In genomic region chr19:56273563-56274117, GRCh38 we compare ENCODE assay signal across 21 cellular contexts. TPM values are rescaled to one million over a fixed set of nuclear protein-coding genes. Genes with fewer than 3 reads are reported as not detected.
A peak's percentile ranks its signal among the peaks of the same experiment; 100 is the strongest.
DNase-seq lines count a peak whose midpoint lies in the region; ATAC-seq and TF ChIP-seq lines count a peak whose summit lies in the region.
"Had no signal": no experiment of that assay in that cellular context is flagged by ENCODE, and none has a peak within 500 bp of the region (broad histone marks: within the 10 kb centered on the region; RNA-seq: fewer than 3 reads in every experiment).

No MANE protein-coding gene starts in this region.

- H3K4me1 Mint-ChIP-seq in stimulated activated effector memory CD8-positive, alpha-beta T cell treated with anti-CD3 and anti-CD28 coated beads, Interleukin-12 subunit alpha, Interleukin-12 subunit beta, amount 100 ng/mL, for 72 hours: no peaks in the 10 kb centered on the region
- H3K4me1 Mint-ChIP-seq: activated CD4-positive, alpha-beta T cell treated with anti-CD3 and anti-CD28 coated beads for 36 hours; activated naive CD8-positive, alpha-beta T cell treated with anti-CD3 and anti-CD28 coated beads for 36 hours; CD8-positive, alpha-beta memory T cell; central memory CD8-positive, alpha-beta T cell had no signal

- H3K9ac ChIP-seq in mammary epithelial cell (ENCODE audit: insufficient read depth, low read length): no peak overlapping the region

- in situ Hi-C loops in mammary epithelial cell (cut with MboI; ENCODE audit: low sequenced_read_pairs in 2 of 2): no loop called here

- CTCF ChIA-PET in mammary epithelial cell (lab: Charles Lee; ENCODE audit: low non-redundant PET): no interaction called here

- no peak overlapping the region for H3K4me3 Mint-ChIP-seq in stimulated activated effector memory CD8-positive, alpha-beta T cell treated with anti-CD3 and anti-CD28 coated beads, Interleukin-12 subunit alpha, Interleukin-12 subunit beta, amount 100 ng/mL, for 72 hours
- H3K4me3 Mint-ChIP-seq: activated CD4-positive, alpha-beta T cell treated with anti-CD3 and anti-CD28 coated beads for 36 hours; activated naive CD8-positive, alpha-beta T cell treated with anti-CD3 and anti-CD28 coated beads for 36 hours; CD8-positive, alpha-beta memory T cell; central memory CD8-positive, alpha-beta T cell; nephron had no signal

- TF ChIP-seq CTCF in AG10803 (conservative IDR thresholded peaks at IDR 0.05; ENCODE audit: low read length): no peak
- TF ChIP-seq CTCF in mammary epithelial cell (conservative IDR thresholded peaks at IDR 0.05 in 1 of 2, IDR thresholded peaks at IDR 0.05 in 1 of 2; ENCODE audit: extremely low read depth in 1 of 2, insufficient read depth in 1 of 2, low read depth in 1 of 2, low read length in 2 of 2): no peak

- H3K36me3 ChIP-seq in MG63 (no peaks in the 10 kb centered on the region), mammary epithelial cell (ENCODE audit: insufficient read depth, low read length) (no peaks in the 10 kb centered on the region)
- H3K36me3 ChIP-seq: Peyer's patch had no signal

- DNase-seq in AG10803 (ENCODE audit: low read depth) (peak; percentile 24), MG63 (peak; percentile 6), mammary epithelial cell (peak; percentile 35), hepatic stellate cell (ENCODE audit: low spot score) (peak; percentile 12), SK-N-DZ (ENCODE audit: low spot score) (no peak)
- DNase-seq in effector CD8-positive, alpha-beta T cell (lab: John Stamatoyannopoulos, UW): no peak
- DNase-seq in stimulated activated effector memory CD8-positive, alpha-beta T cell treated with anti-CD3 and anti-CD28 coated beads, Interleukin-12 subunit alpha, Interleukin-12 subunit beta, amount 100 ng/mL, for 72 hours (ENCODE audit: low spot score in 2 of 2): no peak
- DNase-seq: ACHN; activated CD4-positive, alpha-beta T cell treated with anti-CD3 and anti-CD28 coated beads for 36 hours; activated naive CD8-positive, alpha-beta T cell treated with anti-CD3 and anti-CD28 coated beads for 36 hours; activated T-cell treated with anti-CD3 and anti-CD28 coated beads for 4 hours; CD8-positive, alpha-beta memory T cell; left ventricle myocardium inferior; NCI-H187; NCI-H510A treated with DMSO at 0.1 percent for 48 hours; Peyer's patch; testis had no signal

- 40% methylated on average over 4 of the region's 6 CpGs for WGBS in mammary epithelial cell (ENCODE audit: low coverage, missing lambda C conversion rate)

- H3K79me2 ChIP-seq in mammary epithelial cell (ENCODE audit: insufficient read depth, low read length): no peaks in the 10 kb centered on the region

- H3K9me3 Mint-ChIP-seq in stimulated activated effector memory CD8-positive, alpha-beta T cell treated with anti-CD3 and anti-CD28 coated beads, Interleukin-12 subunit alpha, Interleukin-12 subunit beta, amount 100 ng/mL, for 72 hours: no peaks in the 10 kb centered on the region
- H3K9me3 Mint-ChIP-seq: activated naive CD8-positive, alpha-beta T cell treated with anti-CD3 and anti-CD28 coated beads for 36 hours; CD8-positive, alpha-beta memory T cell; central memory CD8-positive, alpha-beta T cell; nephron had no signal

- H3K4me3 ChIP-seq in AG10803 (ENCODE audit: low read length): no peak overlapping the region
- no peak overlapping the region for H3K4me3 ChIP-seq in MG63
- H3K4me3 ChIP-seq in mammary epithelial cell (replicated peaks in 1 of 3; ENCODE audit: insufficient read depth in 1 of 3, low read depth in 2 of 3, low read length in 3 of 3): no peak overlapping the region
- H3K4me3 ChIP-seq: left ventricle myocardium inferior, Peyer's patch, testis had no signal

- no peak for ATAC-seq in GM18511 (IDR thresholded peaks at IDR 0.05; ENCODE audit: unreplicated experiment)
- no peak for ATAC-seq in stimulated activated effector memory CD8-positive, alpha-beta T cell treated with anti-CD3 and anti-CD28 coated beads, Interleukin-12 subunit alpha, Interleukin-12 subunit beta, amount 100 ng/mL, for 72 hours
- ATAC-seq: activated CD4-positive, alpha-beta T cell treated with anti-CD3 and anti-CD28 coated beads for 36 hours had no signal

- no peaks in the 10 kb centered on the region for H3K27me3 ChIP-seq in MG63
- no peaks in the 10 kb centered on the region for H3K27me3 ChIP-seq in mammary epithelial cell (ENCODE audit: insufficient read depth, low read length)
- H3K27me3 ChIP-seq: Peyer's patch, testis had no signal

- no peak overlapping the region for H3K4me2 ChIP-seq in mammary epithelial cell (ENCODE audit: insufficient read depth, low read depth, low read length)

- peaks cover 5% of the 10 kb centered on the region for H3K4me1 ChIP-seq in mammary epithelial cell (ENCODE audit: insufficient read depth, low read length)
- H3K4me1 ChIP-seq: left ventricle myocardium inferior, Peyer's patch, testis had no signal

- no peaks in the 10 kb centered on the region for H3K36me3 Mint-ChIP-seq in stimulated activated effector memory CD8-positive, alpha-beta T cell treated with anti-CD3 and anti-CD28 coated beads, Interleukin-12 subunit alpha, Interleukin-12 subunit beta, amount 100 ng/mL, for 72 hours

- no peaks in the 10 kb centered on the region for H3K9me3 ChIP-seq in MG63
- no peaks in the 10 kb centered on the region for H3K9me3 ChIP-seq in mammary epithelial cell (replicated peaks; ENCODE audit: insufficient read depth, low read length)
- H3K9me3 ChIP-seq: left ventricle myocardium inferior, Peyer's patch, testis had no signal

- no peaks in the 10 kb centered on the region for H4K20me1 ChIP-seq in mammary epithelial cell (ENCODE audit: insufficient read depth, low read length)

- peak overlapping the region; percentile 50 for H2AFZ ChIP-seq in mammary epithelial cell (ENCODE audit: low read depth, low read length)

- intact Hi-C loops in mammary epithelial cell (cut with micrococcal nuclease): no loop called here

- H3K27ac ChIP-seq in mammary epithelial cell (ENCODE audit: insufficient read depth, low read depth, low read length): no peak overlapping the region
- H3K27ac ChIP-seq: left ventricle myocardium inferior, Peyer's patch, testis had no signal

- dilution Hi-C loops in mammary epithelial cell (cut with HindIII; ENCODE audit: low sequenced_read_pairs): no loop called here

- no TSS peak for BruUV-seq in mammary epithelial cell (replicated peaks; lab: Mats Ljungman, UMichigan)

- H3K27ac Mint-ChIP-seq in stimulated activated effector memory CD8-positive, alpha-beta T cell treated with anti-CD3 and anti-CD28 coated beads, Interleukin-12 subunit alpha, Interleukin-12 subunit beta, amount 100 ng/mL, for 72 hours: no peak overlapping the region
- H3K27ac Mint-ChIP-seq: activated CD4-positive, alpha-beta T cell treated with anti-CD3 and anti-CD28 coated beads for 36 hours; activated naive CD8-positive, alpha-beta T cell treated with anti-CD3 and anti-CD28 coated beads for 36 hours; nephron had no signal

RNA-seq across cellular contexts. Expression of gene EDDM13, which starts 1.1 kb away (rescaled TPM):
- total RNA-seq in MG63 (2014; rRNA removed; shearing (Covaris generic); ENCODE audit: low replicate concordance): not detected in 2 replicates
- 1 to 10 TPM in 1 of 2 donors, under 1 TPM in 1; 0.83 to 6.6 TPM for total RNA-seq in mammary epithelial cell
- 3.8 TPM for polyA plus RNA-seq in mammary epithelial cell
- not detected for polyA minus RNA-seq in mammary epithelial cell
- not detected in 2 replicates for polyA plus RNA-seq in SK-N-DZ (2014; cell fraction: cytosol; rRNA removed)
- not detected in 2 replicates for polyA plus RNA-seq in SK-N-DZ (2014; cell fraction: nucleus; rRNA removed)
- total RNA-seq: Peyer's patch, renal cortical epithelial cell had no signal

RNA-seq across cellular contexts. Expression of gene ZSCAN5A, which starts 41.0 kb away (rescaled TPM):
- 1.7 and 5.7 TPM in 2 replicates for total RNA-seq in MG63 (2014; rRNA removed; shearing (Covaris generic); ENCODE audit: low replicate concordance)
- 1 to 10 TPM; 5.5 to 7.4 TPM for total RNA-seq in mammary epithelial cell
- polyA plus RNA-seq in mammary epithelial cell: 7.9 TPM
- 31.9 TPM for polyA minus RNA-seq in mammary epithelial cell
- polyA plus RNA-seq in SK-N-DZ (2014; cell fraction: cytosol; rRNA removed): 2.2 and 3.2 TPM in 2 replicates
- polyA plus RNA-seq in SK-N-DZ (2014; cell fraction: nucleus; rRNA removed): 2.8 and 4.7 TPM in 2 replicates

Comparison
In these comparisons a context has a peak if more than half of its experiments do, and no peak if none do; other contexts are left out.
1. DNase-seq: peak in AG10803 (single experiment), MG63 (single experiment), mammary epithelial cell (single experiment) and hepatic stellate cell (single experiment); none in SK-N-DZ (single experiment), effector CD8-positive, alpha-beta T cell (single experiment) and stimulated activated effector memory CD8-positive, alpha-beta T cell treated with anti-CD3 and anti-CD28 coated beads, Interleukin-12 subunit alpha, Interleukin-12 subunit beta, amount 100 ng/mL, for 72 hours (0 of 2).